8 cellular contexts compared by ENCODE assay signal in genomic region chr1:30106125-30106524, GRCh38.
DNase-seq lines count a peak whose midpoint lies in the region; ATAC-seq and TF ChIP-seq lines count a peak whose summit lies in the region.

No MANE protein-coding gene starts in this region.

- DNase-seq in BE2C (peak; percentile 63), HK-2 (ENCODE audit: unreplicated experiment) (peak; percentile 18), kidney tubule cell (ENCODE audit: low spot score) (peak; percentile 28), NOMO-1 treated with dmso at 0.1 percent for 144 hours (lab: John Stamatoyannopoulos, UW; ENCODE audit: unreplicated experiment) (no peak)
- DNase-seq in activated CD8-positive, alpha-beta T cell treated with anti-CD3 and anti-CD28 coated beads, Interleukin-2, amount 10 ng/mL, durations not matched to agents 7 days and 5 days, result peak; percentile 21
- DNase-seq in activated CD4-positive, CD25-positive, alpha-beta regulatory T cell treated with anti-CD3 and anti-CD28 coated beads, Interleukin-2, amount 50 U/mL, for 72 hours, result no peak

- H3K27me3 Mint-ChIP-seq in activated CD8-positive, alpha-beta T cell treated with anti-CD3 and anti-CD28 coated beads, Interleukin-2, amount 10 ng/mL, durations not matched to agents 7 days and 5 days (ENCODE audit: low read depth), result peaks cover 7% of the 10 kb centered on the region

- no peaks in the 10 kb centered on the region for H3K27me3 ChIP-seq in BE2C

- no peak overlapping the region for H3K4me3 ChIP-seq in BE2C (ENCODE audit: low read depth, low read length)

- POLR2A ChIA-PET in activated CD8-positive, alpha-beta T cell treated with anti-CD3 and anti-CD28 coated beads, Interleukin-2, amount 10 ng/mL, durations not matched to agents 7 days and 5 days (lab: Charles Lee), result no interaction called here

- H3K27ac Mint-ChIP-seq in activated CD8-positive, alpha-beta T cell treated with anti-CD3 and anti-CD28 coated beads, Interleukin-2, amount 10 ng/mL, durations not matched to agents 7 days and 5 days, result no peak overlapping the region

- H3K9me3 Mint-ChIP-seq in activated CD8-positive, alpha-beta T cell treated with anti-CD3 and anti-CD28 coated beads, Interleukin-2, amount 10 ng/mL, durations not matched to agents 7 days and 5 days (ENCODE audit: insufficient read depth), result no peaks in the 10 kb centered on the region

- no peaks in the 10 kb centered on the region for H3K4me1 ChIP-seq in BE2C

- no peaks in the 10 kb centered on the region for H3K36me3 ChIP-seq in BE2C

- H3K36me3 Mint-ChIP-seq in activated CD8-positive, alpha-beta T cell treated with anti-CD3 and anti-CD28 coated beads, Interleukin-2, amount 10 ng/mL, durations not matched to agents 7 days and 5 days (ENCODE audit: low read depth), result no peaks in the 10 kb centered on the region

- CTCF ChIA-PET in activated CD8-positive, alpha-beta T cell treated with anti-CD3 and anti-CD28 coated beads, Interleukin-2, amount 10 ng/mL, durations not matched to agents 7 days and 5 days (lab: Charles Lee), result no interaction called here

- H3K4me1 Mint-ChIP-seq in activated CD8-positive, alpha-beta T cell treated with anti-CD3 and anti-CD28 coated beads, Interleukin-2, amount 10 ng/mL, durations not matched to agents 7 days and 5 days (ENCODE audit: low read depth), result peaks cover 2% of the 10 kb centered on the region

- H3K9me3 ChIP-seq in BE2C, result no peaks in the 10 kb centered on the region

- H3K4me3 Mint-ChIP-seq in activated CD8-positive, alpha-beta T cell treated with anti-CD3 and anti-CD28 coated beads, Interleukin-2, amount 10 ng/mL, durations not matched to agents 7 days and 5 days, result no peak overlapping the region

- TF ChIP-seq CTCF in BE2C (IDR thresholded peaks at IDR 0.05; ENCODE audit: low read depth, low read length), result peak; percentile 53

- ATAC-seq in activated CD8-positive, alpha-beta T cell treated with anti-CD3 and anti-CD28 coated beads, Interleukin-2, amount 10 ng/mL, durations not matched to agents 7 days and 5 days, result no peak
- ATAC-seq in HG03521 (IDR thresholded peaks at IDR 0.05; ENCODE audit: unreplicated experiment) (no peak), HG02840 (IDR thresholded peaks at IDR 0.05; ENCODE audit: low FRiP score, unreplicated experiment) (no peak)

Comparison
In these comparisons a context has a peak if more than half of its experiments do, and no peak if none do; other contexts are left out.
1. DNase-seq: peak in BE2C (single experiment), HK-2 (single experiment), activated CD8-positive, alpha-beta T cell treated with anti-CD3 and anti-CD28 coated beads, Interleukin-2, amount 10 ng/mL, durations not matched to agents 7 days and 5 days (single experiment) and kidney tubule cell (single experiment); none in activated CD4-positive, CD25-positive, alpha-beta regulatory T cell treated with anti-CD3 and anti-CD28 coated beads, Interleukin-2, amount 50 U/mL, for 72 hours (single experiment) and NOMO-1 treated with dmso at 0.1 percent for 144 hours (single experiment).